Comparison of ENCODE assay signal across 14 cellular contexts in genomic region chr16:11170696-11171447, GRCh38.
A peak's percentile ranks its signal among the peaks of the same experiment; 100 is the strongest.
DNase-seq lines count a peak whose midpoint lies in the region; ATAC-seq and TF ChIP-seq lines count a peak whose summit lies in the region.
"Had no signal": no experiment of that assay in that cellular context is flagged by ENCODE, and none has a peak within 500 bp of the region (broad histone marks: within the 10 kb centered on the region; RNA-seq: fewer than 3 reads in every experiment).

No MANE protein-coding gene starts in this region.

- no peak for TF ChIP-seq POLR2A in uterus (IDR thresholded peaks at IDR 0.05)

- DNase-seq in activated T-cell treated with anti-CD3 and anti-CD28 coated beads, Interleukin-2, amount 50 U/mL, for 24 hours, result no peak
- no peak for DNase-seq in activated T-cell treated with anti-CD3 and anti-CD28 coated beads, Interleukin-2, amount 50 U/mL, for 1 hour
- DNase-seq in RPMI7951 (ENCODE audit: low read depth) (peak; percentile 76), glutamatergic neuron (no peak), ureter (ENCODE audit: low spot score) (no peak), uterus (no peak)
- DNase-seq: CD8-positive, alpha-beta T cell; GM23248; NCI-H1436 treated with DMSO at 0.1 percent for 48 hours; NCI-H2081; NCI-H524; RPMI8226 had no signal

- peak overlapping the region; percentile 53 for H3K27ac Mint-ChIP-seq in activated T-cell treated with anti-CD3 and anti-CD28 coated beads, Interleukin-2, amount 50 U/mL, for 24 hours
- peak overlapping the region; percentile 31 for H3K27ac Mint-ChIP-seq in glutamatergic neuron (ENCODE audit: unreplicated experiment)
- H3K27ac Mint-ChIP-seq: CD8-positive, alpha-beta T cell had no signal

- H3K4me3 ChIP-seq in BLaER1 treated with 17β-estradiol and CSF1 and Interleukin-3, amounts not matched to agents 10 nM and 100 nM, result no peak overlapping the region
- H3K4me3 ChIP-seq in uterus, result no peak overlapping the region
- H3K4me3 ChIP-seq: GM23248 had no signal

- no peak for ATAC-seq in HG03039 (IDR thresholded peaks at IDR 0.05; ENCODE audit: unreplicated experiment)
- ATAC-seq: CD8-positive, alpha-beta T cell had no signal

- peaks cover 12 to 60% (median 46%) of the 10 kb centered on the region in 11 experiments; a peak in 19 of 22 replicates for H3K36me3 ChIP-seq in BLaER1 treated with 17β-estradiol and CSF1 and Interleukin-3, amounts not matched to agents 10 nM and 100 nM
- no peaks in the 10 kb centered on the region for H3K36me3 ChIP-seq in uterus

- peak overlapping the region; percentile 35 to 88 (median 67); a peak in 20 of 22 replicates for H3K4me2 ChIP-seq in BLaER1 treated with 17β-estradiol and CSF1 and Interleukin-3, amounts not matched to agents 10 nM and 100 nM

- no peaks in the 10 kb centered on the region for H3K9me3 Mint-ChIP-seq in activated T-cell treated with anti-CD3 and anti-CD28 coated beads, Interleukin-2, amount 50 U/mL, for 24 hours
- peaks cover 15% of the 10 kb centered on the region for H3K9me3 Mint-ChIP-seq in glutamatergic neuron (ENCODE audit: unreplicated experiment)
- H3K9me3 Mint-ChIP-seq: CD8-positive, alpha-beta T cell had no signal

- TF ChIP-seq CTCF in glutamatergic neuron (IDR thresholded peaks at IDR 0.05; ENCODE audit: partially characterized antibody, unreplicated experiment) (no peak), uterus (IDR thresholded peaks at IDR 0.05) (no peak)

- no peak overlapping the region for H3K27ac ChIP-seq in BLaER1 treated with 17β-estradiol and CSF1 and Interleukin-3, amounts not matched to agents 10 nM and 100 nM
- no peak overlapping the region for H3K27ac ChIP-seq in uterus
- H3K27ac ChIP-seq: GM23248 had no signal

- H3K4me3 Mint-ChIP-seq in activated T-cell treated with anti-CD3 and anti-CD28 coated beads, Interleukin-2, amount 50 U/mL, for 24 hours, result no peak overlapping the region
- no peak overlapping the region for H3K4me3 Mint-ChIP-seq in glutamatergic neuron (ENCODE audit: unreplicated experiment)
- H3K4me3 Mint-ChIP-seq: CD8-positive, alpha-beta T cell had no signal

- H3K27me3 ChIP-seq in BLaER1 treated with 17β-estradiol and CSF1 and Interleukin-3, amounts not matched to agents 10 nM and 100 nM, result no peaks in the 10 kb centered on the region
- H3K27me3 ChIP-seq in uterus, result no peaks in the 10 kb centered on the region

- peak overlapping the region in 2 of 11 experiments; percentile 31 to 33; a peak in 2 of 22 replicates for H3K9ac ChIP-seq in BLaER1 treated with 17β-estradiol and CSF1 and Interleukin-3, amounts not matched to agents 10 nM and 100 nM
- H3K9ac ChIP-seq: GM23248 had no signal

- intact Hi-C loops in uterus (cut with DNase I; ENCODE audit: low total_unique reads), result no loop called here

- peaks cover 81% of the 10 kb centered on the region for H3K36me3 Mint-ChIP-seq in activated T-cell treated with anti-CD3 and anti-CD28 coated beads, Interleukin-2, amount 50 U/mL, for 24 hours (ENCODE audit: low read depth)
- peaks cover 6% of the 10 kb centered on the region for H3K36me3 Mint-ChIP-seq in glutamatergic neuron (ENCODE audit: unreplicated experiment)

- no peaks in the 10 kb centered on the region for H3K9me3 ChIP-seq in BLaER1 treated with 17β-estradiol and CSF1 and Interleukin-3, amounts not matched to agents 10 nM and 100 nM (replicated peaks in 1 of 11)
- H3K9me3 ChIP-seq in uterus, result no peaks in the 10 kb centered on the region

- H3K4me1 Mint-ChIP-seq in activated T-cell treated with anti-CD3 and anti-CD28 coated beads, Interleukin-2, amount 50 U/mL, for 24 hours (ENCODE audit: low read depth), result peaks cover 40% of the 10 kb centered on the region
- H3K4me1 Mint-ChIP-seq in glutamatergic neuron (ENCODE audit: low read depth, unreplicated experiment), result peaks cover 56% of the 10 kb centered on the region

- H3K4me1 ChIP-seq in BLaER1 treated with 17β-estradiol and CSF1 and Interleukin-3, amounts not matched to agents 10 nM and 100 nM, result peaks cover 22 to 59% (median 31%) of the 10 kb centered on the region in 10 experiments
- no peaks in the 10 kb centered on the region for H3K4me1 ChIP-seq in uterus

- peaks cover 0 to 27% (median 0%) of the 10 kb centered on the region in 11 experiments; a peak in 5 of 22 replicates for H4K20me1 ChIP-seq in BLaER1 treated with 17β-estradiol and CSF1 and Interleukin-3, amounts not matched to agents 10 nM and 100 nM

- no peaks in the 10 kb centered on the region for H3K27me3 Mint-ChIP-seq in activated T-cell treated with anti-CD3 and anti-CD28 coated beads, Interleukin-2, amount 50 U/mL, for 24 hours
- peaks cover 20% of the 10 kb centered on the region for H3K27me3 Mint-ChIP-seq in glutamatergic neuron (ENCODE audit: unreplicated experiment)
